Comparison of ENCODE assay signal across 15 cellular contexts in genomic region chr20:53853451-53853713, GRCh38.
DNase-seq lines count a peak whose midpoint lies in the region; ATAC-seq and TF ChIP-seq lines count a peak whose summit lies in the region.
"Had no signal": no experiment of that assay in that cellular context is flagged by ENCODE, and none has a peak within 500 bp of the region (broad histone marks: within the 10 kb centered on the region; RNA-seq: fewer than 3 reads in every experiment).

No MANE protein-coding gene starts in this region.

- no peak for ATAC-seq in activated T-helper 17 cell treated with anti-CD3 and anti-CD28 coated beads, Interleukin-2, amount 50 U/mL, for 72 hours (replicated peaks)
- no peak for ATAC-seq in GM23338

- DNase-seq in activated naive CD4-positive, alpha-beta T cell treated with Interleukin-2 at 50 U/mL for 16 hours: no peak
- DNase-seq in GM23338 (ENCODE audit: low spot score) (no peak), osteoblast (ENCODE audit: insufficient read length, low spot score, missing footprints) (no peak), OCI-M1 (lab: John Stamatoyannopoulos, UW) (no peak)
- DNase-seq: ACHN; CD4-positive, alpha-beta T cell; DMS79; GOT3 had no signal

- H3K27me3 ChIP-seq in neutrophil: no peaks in the 10 kb centered on the region
- no peaks in the 10 kb centered on the region for H3K27me3 ChIP-seq in thymus (ENCODE audit: control insufficient read depth, insufficient read depth)
- no peaks in the 10 kb centered on the region for H3K27me3 ChIP-seq in GM23338 (ENCODE audit: insufficient read depth)
- no peaks in the 10 kb centered on the region for H3K27me3 ChIP-seq in osteoblast (ENCODE audit: insufficient read depth, low read length)
- H3K27me3 ChIP-seq: BLaER1 treated with 17β-estradiol and CSF1 and Interleukin-3, amounts not matched to agents 10 nM and 100 nM had no signal

- no peaks in the 10 kb centered on the region for H3K9me2 ChIP-seq in GM23338 (ENCODE audit: insufficient read depth)

- H3K36me3 ChIP-seq in neutrophil (no peaks in the 10 kb centered on the region), thymus (ENCODE audit: control insufficient read depth, insufficient read depth) (no peaks in the 10 kb centered on the region), GM23338 (ENCODE audit: insufficient read depth) (no peaks in the 10 kb centered on the region), osteoblast (ENCODE audit: insufficient read depth, low read length) (no peaks in the 10 kb centered on the region)
- H3K36me3 ChIP-seq: BLaER1 treated with 17β-estradiol and CSF1 and Interleukin-3, amounts not matched to agents 10 nM and 100 nM; HAP-1 had no signal

- H3K4me1 Mint-ChIP-seq in activated naive CD4-positive, alpha-beta T cell treated with anti-CD3 and anti-CD28 coated beads, Interleukin-2, amount 50 U/mL, for 24 hours: peaks cover 29% of the 10 kb centered on the region
- H3K4me1 Mint-ChIP-seq in activated T-helper 17 cell treated with anti-CD3 and anti-CD28 coated beads, Interleukin-2, amount 50 U/mL, for 72 hours: peaks cover 13% of the 10 kb centered on the region
- peaks cover 25% of the 10 kb centered on the region for H3K4me1 Mint-ChIP-seq in GM23338

- no peaks in the 10 kb centered on the region for H3K79me2 ChIP-seq in GM23338 (replicated peaks; ENCODE audit: insufficient read depth)
- no peaks in the 10 kb centered on the region for H3K79me2 ChIP-seq in osteoblast (ENCODE audit: insufficient read depth, low read length)

- H3F3A ChIP-seq in GM23338 (replicated peaks; ENCODE audit: low read depth): no peaks in the 10 kb centered on the region

- no peaks in the 10 kb centered on the region for H3K27me3 Mint-ChIP-seq in activated naive CD4-positive, alpha-beta T cell treated with anti-CD3 and anti-CD28 coated beads, Interleukin-2, amount 50 U/mL, for 24 hours
- H3K27me3 Mint-ChIP-seq in activated T-helper 17 cell treated with anti-CD3 and anti-CD28 coated beads, Interleukin-2, amount 50 U/mL, for 72 hours: no peaks in the 10 kb centered on the region
- peaks cover 7% of the 10 kb centered on the region for H3K27me3 Mint-ChIP-seq in GM23338 (ENCODE audit: insufficient read depth, low read depth, poor library complexity)
- H3K27me3 Mint-ChIP-seq: CD4-positive, alpha-beta T cell had no signal

- peaks cover 37 to 38% of the 10 kb centered on the region in 2 experiments for H3K4me1 ChIP-seq in neutrophil (ENCODE audit: control insufficient read depth in 1 of 2, insufficient read depth in 1 of 2, low read depth in 1 of 2, low read length in 1 of 2)
- H3K4me1 ChIP-seq in thymus (ENCODE audit: control insufficient read depth, insufficient read depth, low read length): peaks cover 18% of the 10 kb centered on the region
- H3K4me1 ChIP-seq in GM23338 (ENCODE audit: insufficient read depth): peaks cover 9% of the 10 kb centered on the region; the same call in 1 of the 2 replicates
- peaks cover 5% of the 10 kb centered on the region for H3K4me1 ChIP-seq in osteoblast (ENCODE audit: insufficient read depth, low read length)

- no peaks in the 10 kb centered on the region for H3K9me3 Mint-ChIP-seq in activated naive CD4-positive, alpha-beta T cell treated with anti-CD3 and anti-CD28 coated beads, Interleukin-2, amount 50 U/mL, for 24 hours
- H3K9me3 Mint-ChIP-seq in activated T-helper 17 cell treated with anti-CD3 and anti-CD28 coated beads, Interleukin-2, amount 50 U/mL, for 72 hours: no peaks in the 10 kb centered on the region
- peaks cover 12% of the 10 kb centered on the region for H3K9me3 Mint-ChIP-seq in GM23338
- H3K9me3 Mint-ChIP-seq: CD4-positive, alpha-beta T cell had no signal

- H3K27ac ChIP-seq in neutrophil: peak overlapping the region; percentile 31
- peak overlapping the region; percentile 8 for H3K27ac ChIP-seq in thymus (ENCODE audit: low read depth)
- H3K27ac ChIP-seq in GM23338 (ENCODE audit: low read depth): no peak overlapping the region
- H3K27ac ChIP-seq in osteoblast (ENCODE audit: low read depth, low read length): no peak overlapping the region
- H3K27ac ChIP-seq: BLaER1 treated with 17β-estradiol and CSF1 and Interleukin-3, amounts not matched to agents 10 nM and 100 nM had no signal

- no peak overlapping the region for H2AFZ ChIP-seq in GM23338
- H2AFZ ChIP-seq in osteoblast (ENCODE audit: low read length): no peak overlapping the region

- H3K4me2 ChIP-seq in GM23338: no peak overlapping the region
- no peak overlapping the region for H3K4me2 ChIP-seq in osteoblast (ENCODE audit: insufficient read depth, low read length)
- H3K4me2 ChIP-seq: BLaER1 treated with 17β-estradiol and CSF1 and Interleukin-3, amounts not matched to agents 10 nM and 100 nM had no signal

- H3K27ac Mint-ChIP-seq in activated naive CD4-positive, alpha-beta T cell treated with anti-CD3 and anti-CD28 coated beads, Interleukin-2, amount 50 U/mL, for 24 hours: peak overlapping the region; percentile 17
- H3K27ac Mint-ChIP-seq in activated T-helper 17 cell treated with anti-CD3 and anti-CD28 coated beads, Interleukin-2, amount 50 U/mL, for 72 hours: peak overlapping the region; percentile 33
- no peak overlapping the region for H3K27ac Mint-ChIP-seq in GM23338
- H3K27ac Mint-ChIP-seq: CD4-positive, alpha-beta T cell had no signal

- no peak overlapping the region for H3K4me3 Mint-ChIP-seq in activated naive CD4-positive, alpha-beta T cell treated with anti-CD3 and anti-CD28 coated beads, Interleukin-2, amount 50 U/mL, for 24 hours
- H3K4me3 Mint-ChIP-seq in activated T-helper 17 cell treated with anti-CD3 and anti-CD28 coated beads, Interleukin-2, amount 50 U/mL, for 72 hours: no peak overlapping the region
- no peak overlapping the region for H3K4me3 Mint-ChIP-seq in GM23338
- H3K4me3 Mint-ChIP-seq: CD4-positive, alpha-beta T cell had no signal

- H4K20me1 ChIP-seq in GM23338 (replicated peaks; ENCODE audit: insufficient read depth) (no peaks in the 10 kb centered on the region), osteoblast (ENCODE audit: insufficient read depth, low read length) (no peaks in the 10 kb centered on the region)
- H4K20me1 ChIP-seq: BLaER1 treated with 17β-estradiol and CSF1 and Interleukin-3, amounts not matched to agents 10 nM and 100 nM had no signal

- H3K9me3 ChIP-seq in neutrophil (no peaks in the 10 kb centered on the region), thymus (ENCODE audit: control insufficient read depth) (no peaks in the 10 kb centered on the region), osteoblast (ENCODE audit: low read depth, low read length) (no peaks in the 10 kb centered on the region)
- H3K9me3 ChIP-seq: HAP-1 had no signal

- H3K4me3 ChIP-seq in neutrophil (ENCODE audit: low read depth in 1 of 2, low read length in 1 of 2) (no peak overlapping the region), thymus (ENCODE audit: low read length) (no peak overlapping the region), GM23338 (no peak overlapping the region), osteoblast (ENCODE audit: insufficient read depth, low read length) (no peak overlapping the region)
- H3K4me3 ChIP-seq: BLaER1 treated with 17β-estradiol and CSF1 and Interleukin-3, amounts not matched to agents 10 nM and 100 nM; GM12878; HAP-1 had no signal

- TF ChIP-seq CTCF in neutrophil (IDR thresholded peaks at IDR 0.05) (no peak), GM23338 (conservative IDR thresholded peaks at IDR 0.05; ENCODE audit: low read depth in 2 of 2) (no peak), osteoblast (IDR thresholded peaks at IDR 0.05; ENCODE audit: extremely low read depth, low read depth, low read length) (no peak)

- H3K36me3 Mint-ChIP-seq in activated naive CD4-positive, alpha-beta T cell treated with anti-CD3 and anti-CD28 coated beads, Interleukin-2, amount 50 U/mL, for 24 hours: no peaks in the 10 kb centered on the region
- no peaks in the 10 kb centered on the region for H3K36me3 Mint-ChIP-seq in activated T-helper 17 cell treated with anti-CD3 and anti-CD28 coated beads, Interleukin-2, amount 50 U/mL, for 72 hours (ENCODE audit: low read depth)
- peaks cover 8% of the 10 kb centered on the region; the same call in 1 of the 3 replicates for H3K36me3 Mint-ChIP-seq in GM23338 (ENCODE audit: low read depth)

TF ChIP-seq in GM23338, 12 proteins besides CTCF, POLR2A, EP300 and RAD21 (continues in another document):
- TF ChIP-seq EZH2phosphoT487 (IDR thresholded peaks at IDR 0.05; ENCODE audit: unreplicated experiment): no peak
- TF ChIP-seq ETS1 (IDR thresholded peaks at IDR 0.05): no peak

Comparison
In these comparisons a context has a peak if more than half of its experiments do, and no peak if none do; other contexts are left out.
1. H3K27ac ChIP-seq: peak in neutrophil (single experiment) and thymus (single experiment); none in GM23338 (single experiment) and osteoblast (single experiment).